In the genomic region with DNA sequence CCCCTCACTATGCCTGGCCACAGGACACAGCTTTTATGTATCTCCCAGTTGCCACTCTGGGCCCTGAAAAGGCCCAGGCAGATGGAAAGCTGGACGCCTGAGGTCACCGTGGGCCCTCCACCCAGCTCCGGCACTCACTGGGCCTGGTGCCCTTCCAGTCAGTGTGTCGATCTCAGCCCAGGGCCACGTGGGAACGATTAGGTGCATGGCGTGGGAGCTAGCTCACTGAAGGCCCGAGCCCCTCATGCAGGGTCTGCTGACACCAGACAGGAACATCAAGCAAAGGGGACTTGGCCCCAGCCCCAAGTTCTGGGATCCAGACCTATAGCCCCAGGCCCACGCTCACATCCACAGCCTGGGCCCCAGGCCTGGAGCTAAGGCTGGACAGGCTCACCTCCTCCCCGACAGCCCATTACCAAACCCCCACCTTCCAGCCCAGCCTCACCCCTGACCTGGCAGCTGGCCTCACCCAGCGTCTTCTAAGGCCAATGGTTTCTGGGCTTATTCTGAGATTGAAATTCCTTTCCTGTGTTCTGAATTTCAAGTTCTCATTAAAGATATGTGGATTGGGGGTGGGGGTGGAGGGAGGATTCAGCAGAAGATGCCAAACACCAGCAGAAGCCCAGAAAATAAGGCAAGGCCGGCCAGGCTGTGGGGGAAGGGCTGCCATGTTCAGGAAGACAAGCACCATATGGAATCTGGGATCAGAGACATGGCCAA, we compare ENCODE assay signal across 16 cellular contexts.
DNase-seq lines count a peak whose midpoint lies in the region; ATAC-seq and TF ChIP-seq lines count a peak whose summit lies in the region.
"Had no signal": no experiment of that assay in that cellular context is flagged by ENCODE, and none has a peak within 500 bp of the region (broad histone marks: within the 10 kb centered on the region; RNA-seq: fewer than 3 reads in every experiment).

No MANE protein-coding gene starts in this region.

- H3K27ac ChIP-seq in dorsolateral prefrontal cortex, result no peak overlapping the region
- H3K27ac ChIP-seq in stomach, result peak overlapping the region; percentile 7 to 79 (median 60)
- H3K27ac ChIP-seq: SJSA1 had no signal

- H3K4me3 ChIP-seq in dorsolateral prefrontal cortex (no peak overlapping the region), stomach (no peak overlapping the region)
- H3K4me3 ChIP-seq: SJSA1 had no signal

- no peak overlapping the region for H3K4me3 Mint-ChIP-seq in effector memory CD8-positive, alpha-beta T cell
- H3K4me3 Mint-ChIP-seq: activated CD4-positive, alpha-beta T cell treated with anti-CD3 and anti-CD28 coated beads, Interleukin-2, amount 10 ng/mL, durations not matched to agents 7 days and 5 days; dendritic cell treated with granulocyte-macrophage colony-stimulating factor and Interleukin-4, amounts not matched to agents 40 ng/mL and 50 ng/mL, for 4 days; natural killer cell had no signal

- TF ChIP-seq CTCF in dorsolateral prefrontal cortex (IDR thresholded peaks at IDR 0.05 in 54 of 56, conservative IDR thresholded peaks at IDR 0.05 in 2 of 56; ENCODE audit: low read depth in 1 of 56, partially characterized antibody in 56 of 56) (no peak), stomach (IDR thresholded peaks at IDR 0.05) (no peak)

- H3K27ac Mint-ChIP-seq in effector memory CD8-positive, alpha-beta T cell, result no peak overlapping the region
- H3K27ac Mint-ChIP-seq: activated CD4-positive, alpha-beta T cell treated with anti-CD3 and anti-CD28 coated beads, Interleukin-2, amount 10 ng/mL, durations not matched to agents 7 days and 5 days; dendritic cell treated with granulocyte-macrophage colony-stimulating factor and Interleukin-4, amounts not matched to agents 40 ng/mL and 50 ng/mL, for 4 days; natural killer cell had no signal

- TF ChIP-seq EP300 in stomach (IDR thresholded peaks at IDR 0.05), result no peak

- H3K4me1 Mint-ChIP-seq in effector memory CD8-positive, alpha-beta T cell (ENCODE audit: low read depth in 2 of 2), result no peaks in the 10 kb centered on the region
- H3K4me1 Mint-ChIP-seq: activated CD4-positive, alpha-beta T cell treated with anti-CD3 and anti-CD28 coated beads, Interleukin-2, amount 10 ng/mL, durations not matched to agents 7 days and 5 days; natural killer cell had no signal

- TF ChIP-seq POLR2A in stomach (IDR thresholded peaks at IDR 0.05), result no peak

- intact Hi-C loops in dorsolateral prefrontal cortex (cut with DNase I) (no loop called here), stomach (cut with DNase I; ENCODE audit: low total_unique reads) (no loop called here)

- peaks cover 13 to 46% (median 36%) of the 10 kb centered on the region in 4 donors for H3K4me1 ChIP-seq in stomach

- DNase-seq in GM04504 (ENCODE audit: low read depth), result peak; percentile 79
- peak in 7 of 10 donors; percentile 13 to 51 (median 36) for DNase-seq in dorsolateral prefrontal cortex
- peak; percentile 45 for DNase-seq in left kidney (ENCODE audit: low read depth, low spot score)
- DNase-seq in stomach, result no peak
- DNase-seq in effector memory CD8-positive, alpha-beta T cell, result no peak
- DNase-seq in NCI-H2196 treated with DMSO at 0.1 percent for 48 hours (lab: John Stamatoyannopoulos, UW; ENCODE audit: unreplicated experiment), result no peak
- no peak for DNase-seq in iPS-NIHi7 (ENCODE audit: extremely low spot score)
- DNase-seq: activated CD4-positive, alpha-beta T cell treated with anti-CD3 and anti-CD28 coated beads, Interleukin-2, amount 10 ng/mL, durations not matched to agents 7 days and 5 days; activated naive CD4-positive, alpha-beta T cell treated with Interleukin-2 at 50 U/mL for 16 hours; natural killer cell; NCI-H1092; NCI-H748 treated with DMSO at 0.1 percent for 48 hours; stimulated activated CD4-positive, alpha-beta T cell treated with anti-CD3 and anti-CD28 coated beads, Interleukin-2, amount 100 ng/mL, for 48 hours had no signal

- 66 to 76% (median 69%) methylated on average over 11 to 12 of the region's 12 CpGs for WGBS in stomach, 5 donors

- no peaks in the 10 kb centered on the region for H3K9me3 Mint-ChIP-seq in effector memory CD8-positive, alpha-beta T cell
- H3K9me3 Mint-ChIP-seq: activated CD4-positive, alpha-beta T cell treated with anti-CD3 and anti-CD28 coated beads, Interleukin-2, amount 10 ng/mL, durations not matched to agents 7 days and 5 days; dendritic cell treated with granulocyte-macrophage colony-stimulating factor and Interleukin-4, amounts not matched to agents 40 ng/mL and 50 ng/mL, for 4 days; natural killer cell had no signal

- peaks cover 6 to 58% of the 10 kb centered on the region in 2 donors for H3K27me3 Mint-ChIP-seq in effector memory CD8-positive, alpha-beta T cell
- H3K27me3 Mint-ChIP-seq: activated CD4-positive, alpha-beta T cell treated with anti-CD3 and anti-CD28 coated beads, Interleukin-2, amount 10 ng/mL, durations not matched to agents 7 days and 5 days had no signal

- no peaks in the 10 kb centered on the region for H3K36me3 Mint-ChIP-seq in effector memory CD8-positive, alpha-beta T cell (ENCODE audit: insufficient read depth)
- H3K36me3 Mint-ChIP-seq: natural killer cell had no signal

- H3K27me3 ChIP-seq in dorsolateral prefrontal cortex, result no peaks in the 10 kb centered on the region
- peaks cover 0 to 6% (median 0%) of the 10 kb centered on the region in 3 donors for H3K27me3 ChIP-seq in stomach
- H3K27me3 ChIP-seq: SJSA1 had no signal

- no peaks in the 10 kb centered on the region for H3K36me3 ChIP-seq in stomach
- H3K36me3 ChIP-seq: SJSA1 had no signal

- ATAC-seq in effector memory CD8-positive, alpha-beta T cell (replicated peaks), result no peak
- no peak for ATAC-seq in HG02970 (IDR thresholded peaks at IDR 0.05; ENCODE audit: low FRiP score, unreplicated experiment)
- ATAC-seq: natural killer cell had no signal

- H3K9me3 ChIP-seq in stomach, result no peaks in the 10 kb centered on the region

Comparison
In these comparisons a context has a peak if more than half of its experiments do, and no peak if none do; other contexts are left out.
1. DNase-seq: peak in GM04504 (single experiment), dorsolateral prefrontal cortex (7 of 10) and left kidney (single experiment); none in stomach (single experiment), effector memory CD8-positive, alpha-beta T cell (0 of 3), NCI-H2196 treated with DMSO at 0.1 percent for 48 hours (single experiment) and iPS-NIHi7 (single experiment).
2. H3K27ac ChIP-seq: peak in stomach (5 of 5); none in dorsolateral prefrontal cortex (0 of 59).